ENCODE assay signal across 19 cellular contexts in the genomic region with DNA sequence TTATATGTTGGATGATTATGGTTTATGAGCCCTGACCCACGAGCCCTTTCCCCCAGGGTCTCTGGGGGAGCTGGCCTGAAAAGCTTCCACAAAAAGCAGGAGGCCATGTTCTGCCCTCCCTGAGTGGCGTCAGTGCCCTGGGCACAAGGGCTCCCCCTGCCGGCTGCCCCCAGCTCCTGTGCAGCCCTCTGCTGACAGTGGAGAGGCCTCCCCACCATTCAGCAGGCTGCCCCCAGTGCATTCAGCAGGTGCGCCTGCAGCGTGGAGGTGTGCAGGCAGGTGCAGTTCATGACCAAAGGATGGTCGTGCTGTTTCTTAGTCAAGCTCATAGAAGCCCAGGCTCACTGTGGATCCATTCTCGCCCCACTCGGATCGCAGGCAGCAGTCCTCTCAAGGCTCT. TPM values are rescaled to one million over a fixed set of nuclear protein-coding genes. Genes with fewer than 3 reads are reported as not detected.
DNase-seq lines count a peak whose midpoint lies in the region; ATAC-seq, FAIRE-seq and TF ChIP-seq lines count a peak whose summit lies in the region.
"Had no signal": no experiment of that assay in that cellular context is flagged by ENCODE, and none has a peak within 500 bp of the region (broad histone marks: within the 10 kb centered on the region; RNA-seq: fewer than 3 reads in every experiment).

No MANE protein-coding gene starts in this region.

- FAIRE-seq in bronchial epithelial cell (lab: Jason Lieb, UNC) = no peak

- intact Hi-C loops in activated CD8-positive, alpha-beta T cell treated with anti-CD3 and anti-CD28 coated beads for 36 hours (cut with micrococcal nuclease) = no loop called here
- intact Hi-C loops in vagina (cut with DNase I) = no loop called here

- no peaks in the 10 kb centered on the region for H3K27me3 Mint-ChIP-seq in activated CD8-positive, alpha-beta T cell treated with anti-CD3 and anti-CD28 coated beads for 36 hours
- no peaks in the 10 kb centered on the region for H3K27me3 Mint-ChIP-seq in activated CD8-positive, alpha-beta T cell treated with anti-CD3 and anti-CD28 coated beads, Interleukin-2, amount 10 ng/mL, durations not matched to agents 7 days and 5 days (ENCODE audit: low read depth)

- no peak overlapping the region for H2AFZ ChIP-seq in MM.1S (ENCODE audit: low read length)

- H3K4me3 ChIP-seq in MM.1S (ENCODE audit: low read length) = no peak overlapping the region
- no peak overlapping the region for H3K4me3 ChIP-seq in bronchial epithelial cell (ENCODE audit: low read depth, low read length)
- H3K4me3 ChIP-seq in retinal pigment epithelial cell (ENCODE audit: low read length) = no peak overlapping the region
- no peak overlapping the region for H3K4me3 ChIP-seq in vagina
- H3K4me3 ChIP-seq: cardiac muscle cell, gastrocnemius medialis, smooth muscle cell had no signal

- TF ChIP-seq POLR2A in vagina (IDR thresholded peaks at IDR 0.05) = no peak

- no peaks in the 10 kb centered on the region for H3K36me3 ChIP-seq in MM.1S (replicated peaks; ENCODE audit: insufficient read depth, low read length)
- peaks cover under 1% of the 10 kb centered on the region for H3K36me3 ChIP-seq in bronchial epithelial cell (ENCODE audit: control insufficient read depth, insufficient read depth, low read length)
- H3K36me3 ChIP-seq in vagina = no peaks in the 10 kb centered on the region
- H3K36me3 ChIP-seq: cardiac muscle cell had no signal

- DNase-seq in activated CD8-positive, alpha-beta T cell treated with anti-CD3 and anti-CD28 coated beads for 36 hours = no peak
- DNase-seq in activated CD8-positive, alpha-beta T cell treated with anti-CD3 and anti-CD28 coated beads, Interleukin-2, amount 10 ng/mL, durations not matched to agents 7 days and 5 days = no peak
- no peak for DNase-seq in MM.1S
- no peak for DNase-seq in bronchial epithelial cell (ENCODE audit: low read depth)
- no peak for DNase-seq in retinal pigment epithelial cell (ENCODE audit: low read depth)
- DNase-seq in vagina (ENCODE audit: extremely low spot score in 2 of 2) = no peak
- no peak for DNase-seq in NOMO-1 treated with DMSO at 0.1 percent for 48 hours (lab: John Stamatoyannopoulos, UW; ENCODE audit: unreplicated experiment)
- no peak for DNase-seq in retina
- DNase-seq: activated CD8-positive, alpha-beta memory T cell treated with anti-CD3 and anti-CD28 coated beads for 24 hours; activated naive CD4-positive, alpha-beta T cell; effector memory CD4-positive, alpha-beta T cell; gastrocnemius medialis; NCI-H1417; NCI-H446 treated with DMSO at 0.1 percent for 48 hours; substantia nigra had no signal

- H3K9me2 ChIP-seq in MM.1S (replicated peaks; ENCODE audit: insufficient read depth, low read length) = no peaks in the 10 kb centered on the region

- H3K79me2 ChIP-seq in MM.1S (ENCODE audit: low read length) = peaks cover 2% of the 10 kb centered on the region; the same call in 1 of the 2 replicates

- TF ChIP-seq CTCF in activated CD8-positive, alpha-beta T cell treated with anti-CD3 and anti-CD28 coated beads for 36 hours (IDR thresholded peaks at IDR 0.05) = no peak
- TF ChIP-seq CTCF in MM.1S (IDR thresholded peaks at IDR 0.05; ENCODE audit: low read length) (peak; percentile 32), bronchial epithelial cell (IDR thresholded peaks at IDR 0.05; ENCODE audit: insufficient read depth, low read length, severe bottlenecking) (peak; percentile 43), retinal pigment epithelial cell (conservative IDR thresholded peaks at IDR 0.05; ENCODE audit: low read depth, low read length) (peak; percentile 24), vagina (IDR thresholded peaks at IDR 0.05) (no peak)

- no peak overlapping the region for H3K4me3 Mint-ChIP-seq in activated CD8-positive, alpha-beta T cell treated with anti-CD3 and anti-CD28 coated beads for 36 hours
- no peak overlapping the region for H3K4me3 Mint-ChIP-seq in activated CD8-positive, alpha-beta T cell treated with anti-CD3 and anti-CD28 coated beads, Interleukin-2, amount 10 ng/mL, durations not matched to agents 7 days and 5 days

- H4K20me1 ChIP-seq in MM.1S (ENCODE audit: insufficient read depth, low read length) = no peaks in the 10 kb centered on the region

- no peak overlapping the region for H3K4me2 ChIP-seq in MM.1S (ENCODE audit: low read depth, low read length)
- H3K4me2 ChIP-seq: smooth muscle cell had no signal

- POLR2A ChIA-PET in activated CD8-positive, alpha-beta T cell treated with anti-CD3 and anti-CD28 coated beads for 36 hours (lab: Charles Lee) = interaction anchor here (0.7 to 1.7 kb wide), 4 partner anchors 8 to 36 kb away, joined by 3 to 8 read pairs (median 3); a partner anchor contains a TSS
- POLR2A ChIA-PET in activated CD8-positive, alpha-beta T cell treated with anti-CD3 and anti-CD28 coated beads, Interleukin-2, amount 10 ng/mL, durations not matched to agents 7 days and 5 days (lab: Charles Lee) = interaction anchor here (1.1 to 1.9 kb wide), 2 partner anchors 15 to 41 kb away, joined by 3 to 7 read pairs; a partner anchor contains a TSS

- no peak overlapping the region for H3K27ac ChIP-seq in MM.1S (ENCODE audit: low read length)
- no peak overlapping the region for H3K27ac ChIP-seq in vagina
- H3K27ac ChIP-seq: cardiac muscle cell, gastrocnemius medialis had no signal

- CTCF ChIA-PET in activated CD8-positive, alpha-beta T cell treated with anti-CD3 and anti-CD28 coated beads for 36 hours (lab: Charles Lee) = interaction anchor here (1.2 to 2.7 kb wide), 11 partner anchors 8 to 39 kb away, joined by 3 to 9 read pairs (median 5); no protein-coding TSS in a partner anchor
- CTCF ChIA-PET in activated CD8-positive, alpha-beta T cell treated with anti-CD3 and anti-CD28 coated beads, Interleukin-2, amount 10 ng/mL, durations not matched to agents 7 days and 5 days (lab: Charles Lee) = interaction anchor here (1.1 to 2.4 kb wide), 6 partner anchors 9 to 20 kb away, joined by 3 to 16 read pairs (median 5); no protein-coding TSS in a partner anchor

- H3K4me1 ChIP-seq in MM.1S (ENCODE audit: low read length) (no peaks in the 10 kb centered on the region), vagina (peaks cover 13% of the 10 kb centered on the region)

- peaks cover 45% of the 10 kb centered on the region for H3K4me1 Mint-ChIP-seq in activated CD8-positive, alpha-beta T cell treated with anti-CD3 and anti-CD28 coated beads for 36 hours (ENCODE audit: low read depth)
- H3K4me1 Mint-ChIP-seq in activated CD8-positive, alpha-beta T cell treated with anti-CD3 and anti-CD28 coated beads, Interleukin-2, amount 10 ng/mL, durations not matched to agents 7 days and 5 days (ENCODE audit: low read depth) = peaks cover 64% of the 10 kb centered on the region

- peaks cover 51% of the 10 kb centered on the region for H3K36me3 Mint-ChIP-seq in activated CD8-positive, alpha-beta T cell treated with anti-CD3 and anti-CD28 coated beads for 36 hours (ENCODE audit: low read depth)
- H3K36me3 Mint-ChIP-seq in activated CD8-positive, alpha-beta T cell treated with anti-CD3 and anti-CD28 coated beads, Interleukin-2, amount 10 ng/mL, durations not matched to agents 7 days and 5 days (ENCODE audit: low read depth) = peaks cover 68% of the 10 kb centered on the region

- H3F3A ChIP-seq in MM.1S (ENCODE audit: insufficient read depth, low read length) = no peaks in the 10 kb centered on the region

- no peak for ATAC-seq in activated CD8-positive, alpha-beta T cell treated with anti-CD3 and anti-CD28 coated beads for 36 hours
- ATAC-seq in activated CD8-positive, alpha-beta T cell treated with anti-CD3 and anti-CD28 coated beads, Interleukin-2, amount 10 ng/mL, durations not matched to agents 7 days and 5 days = no peak
- ATAC-seq: gastrocnemius medialis had no signal

- H3K9me3 Mint-ChIP-seq in activated CD8-positive, alpha-beta T cell treated with anti-CD3 and anti-CD28 coated beads for 36 hours = peaks cover 4% of the 10 kb centered on the region
- no peaks in the 10 kb centered on the region for H3K9me3 Mint-ChIP-seq in activated CD8-positive, alpha-beta T cell treated with anti-CD3 and anti-CD28 coated beads, Interleukin-2, amount 10 ng/mL, durations not matched to agents 7 days and 5 days (ENCODE audit: insufficient read depth)

- no peak overlapping the region for H3K9ac ChIP-seq in MM.1S (ENCODE audit: low read length)

- H3K27me3 ChIP-seq in MM.1S (replicated peaks; ENCODE audit: insufficient read depth, low read length) = peaks cover 13% of the 10 kb centered on the region
- no peaks in the 10 kb centered on the region for H3K27me3 ChIP-seq in bronchial epithelial cell (ENCODE audit: control insufficient read depth, insufficient read depth, low read length)
- H3K27me3 ChIP-seq in vagina = no peaks in the 10 kb centered on the region
- H3K27me3 ChIP-seq: cardiac muscle cell, gastrocnemius medialis had no signal

- H3K9me3 ChIP-seq in MM.1S (replicated peaks; ENCODE audit: insufficient read depth, low read length) = no peaks in the 10 kb centered on the region
- no peaks in the 10 kb centered on the region for H3K9me3 ChIP-seq in vagina
- H3K9me3 ChIP-seq: gastrocnemius medialis had no signal

- peak overlapping the region; percentile 5 for H3K27ac Mint-ChIP-seq in activated CD8-positive, alpha-beta T cell treated with anti-CD3 and anti-CD28 coated beads for 36 hours
- no peak overlapping the region for H3K27ac Mint-ChIP-seq in activated CD8-positive, alpha-beta T cell treated with anti-CD3 and anti-CD28 coated beads, Interleukin-2, amount 10 ng/mL, durations not matched to agents 7 days and 5 days

RNA-seq across cellular contexts. Expression of a gene that starts 12.5 kb away (rescaled TPM):
- 1 to 10 TPM; 3.4 to 4.3 TPM for total RNA-seq in activated CD8-positive, alpha-beta T cell treated with anti-CD3 and anti-CD28 coated beads for 36 hours
- total RNA-seq in activated CD8-positive, alpha-beta T cell treated with anti-CD3 and anti-CD28 coated beads, Interleukin-2, amount 10 ng/mL, durations not matched to agents 7 days and 5 days = 1 to 10 TPM; 8.3 to 8.5 TPM
- 641 and 928 TPM in 2 replicates for total RNA-seq in bronchial epithelial cell
- 18.2 TPM for total RNA-seq in vagina
- total RNA-seq: cardiac muscle cell, osteocyte, RPMI7951 had no signal

RNA-seq across cellular contexts. Expression of a gene that starts 28.5 kb away (rescaled TPM):
- total RNA-seq in activated CD8-positive, alpha-beta T cell treated with anti-CD3 and anti-CD28 coated beads for 36 hours = 10 to 100 TPM; 36.7 to 39.2 TPM
- total RNA-seq in activated CD8-positive, alpha-beta T cell treated with anti-CD3 and anti-CD28 coated beads, Interleukin-2, amount 10 ng/mL, durations not matched to agents 7 days and 5 days = 10 to 100 TPM; 65.5 to 67.4 TPM
- total RNA-seq in bronchial epithelial cell (57.9 and 79.2 TPM in 2 replicates), vagina (73.9 TPM)

RNA-seq across cellular contexts. Expression of a gene that starts 34.8 kb away (rescaled TPM):
- 10 to 100 TPM; 19.1 to 21.8 TPM for total RNA-seq in activated CD8-positive, alpha-beta T cell treated with anti-CD3 and anti-CD28 coated beads for 36 hours
- total RNA-seq in activated CD8-positive, alpha-beta T cell treated with anti-CD3 and anti-CD28 coated beads, Interleukin-2, amount 10 ng/mL, durations not matched to agents 7 days and 5 days = 10 to 100 TPM; 19.6 to 21.5 TPM
- total RNA-seq in bronchial epithelial cell = 14.2 and 14.5 TPM in 2 replicates
- total RNA-seq in vagina = 34.9 TPM

RNA-seq across cellular contexts. Expression of a gene that starts 40.7 kb away (rescaled TPM):
- 100 to 1,000 TPM; 106 to 107 TPM for total RNA-seq in activated CD8-positive, alpha-beta T cell treated with anti-CD3 and anti-CD28 coated beads for 36 hours
- total RNA-seq in activated CD8-positive, alpha-beta T cell treated with anti-CD3 and anti-CD28 coated beads, Interleukin-2, amount 10 ng/mL, durations not matched to agents 7 days and 5 days = 100 to 1,000 TPM; 105 TPM
- total RNA-seq in bronchial epithelial cell (69.5 and 127 TPM in 2 replicates), vagina (166 TPM)

Comparison
In these comparisons a context has a peak if more than half of its experiments do, and no peak if none do; other contexts are left out.
1. CTCF ChIP-seq: peak in MM.1S (single experiment), bronchial epithelial cell (single experiment) and retinal pigment epithelial cell (single experiment); none in activated CD8-positive, alpha-beta T cell treated with anti-CD3 and anti-CD28 coated beads for 36 hours (single experiment) and vagina (0 of 3).
2. RNA of a gene that starts 12.5 kb away (total RNA-seq): 641 to 928 TPM in bronchial epithelial cell; 18.2 TPM in vagina (single experiment), 8.3 to 8.5 TPM in activated CD8-positive, alpha-beta T cell treated with anti-CD3 and anti-CD28 coated beads, Interleukin-2, amount 10 ng/mL, durations not matched to agents 7 days and 5 days and 3.4 to 4.3 TPM in activated CD8-positive, alpha-beta T cell treated with anti-CD3 and anti-CD28 coated beads for 36 hours; every median in the first group is over 10 times any median in the second.